In genomic region chr7:100109521-100110163, GRCh38 we compare ENCODE assay signal across 15 cellular contexts. TPM values are rescaled to one million over a fixed set of nuclear protein-coding genes. Genes with fewer than 3 reads are reported as not detected.
A peak's percentile ranks its signal among the peaks of the same experiment; 100 is the strongest.
DNase-seq lines count a peak whose midpoint lies in the region; TF ChIP-seq lines count a peak whose summit lies in the region.
"Had no signal": no experiment of that assay in that cellular context is flagged by ENCODE, and none has a peak within 500 bp of the region (broad histone marks: within the 10 kb centered on the region; RNA-seq: fewer than 3 reads in every experiment).

No MANE protein-coding gene starts in this region.

- no peaks in the 10 kb centered on the region for H3K27me3 ChIP-seq in A673 (replicated peaks; ENCODE audit: insufficient read depth, low read depth, low read length, poor library complexity)
- H3K27me3 ChIP-seq in Loucy (ENCODE audit: insufficient read depth, low read length, poor library complexity, severe bottlenecking) = no peaks in the 10 kb centered on the region
- H3K27me3 ChIP-seq: gastroesophageal sphincter, pancreas had no signal

- no peaks in the 10 kb centered on the region for H4K20me1 ChIP-seq in Loucy (ENCODE audit: insufficient read depth, low read length, poor library complexity, severe bottlenecking)

- H3K9me2 ChIP-seq in Loucy (replicated peaks; ENCODE audit: low read depth, low read length) = no peaks in the 10 kb centered on the region

- BruUV-seq in A673 (replicated peaks; lab: Mats Ljungman, UMichigan) = no TSS peak

- 0 out of 2 replicates have a peak, but pooled peaks have one; percentile 19 for TF ChIP-seq CTCF in A673 (conservative IDR thresholded peaks at IDR 0.05; ENCODE audit: low read depth, low read length)
- peak; percentile 36; the same call in 1 of the 2 replicates for TF ChIP-seq CTCF in Loucy (conservative IDR thresholded peaks at IDR 0.05; ENCODE audit: low read length)

- no peak overlapping the region for H3K27ac Mint-ChIP-seq in immature natural killer cell

- no peaks in the 10 kb centered on the region for H3F3A ChIP-seq in Loucy (ENCODE audit: low read depth)

- POLR2A ChIA-PET in A673 (lab: Charles Lee; ENCODE audit: low non-redundant PET) = no interaction called here

- no peak overlapping the region for H3K4me3 Mint-ChIP-seq in immature natural killer cell

- no peak overlapping the region for H3K27ac ChIP-seq in A673 (ENCODE audit: low read depth, low read length, poor library complexity, severe bottlenecking)
- H3K27ac ChIP-seq: gastroesophageal sphincter, pancreas had no signal

- no peak for DNase-seq in A673 (ENCODE audit: low spot score)
- peak; percentile 28 for DNase-seq in dermis blood vessel endothelial cell
- no peak for DNase-seq in DMS153 (lab: John Stamatoyannopoulos, UW)
- DNase-seq in activated CD4-positive, alpha-beta T cell treated with anti-CD3 and anti-CD28 coated beads for 4 hours = no peak
- DNase-seq in immature natural killer cell = no peak
- DNase-seq: activated CD4-positive, CD25-positive, alpha-beta regulatory T cell treated with anti-CD3 and anti-CD28 coated beads, Interleukin-2, amount 50 U/mL, for 72 hours; activated effector memory CD4-positive, alpha-beta T cell treated with Interleukin-2 at 50 U/mL for 16 hours; NCI-H1436; pancreas; Right ventricle myocardium superior; stimulated activated CD4-positive, alpha-beta T cell treated with anti-CD3 and anti-CD28 coated beads, Interleukin-2, amount 100 ng/mL, for 48 hours; substantia nigra; T-helper 2 cell had no signal

- H3K4me1 ChIP-seq in A673 (ENCODE audit: insufficient read depth, low read length, poor library complexity, severe bottlenecking) (no peaks in the 10 kb centered on the region), Loucy (ENCODE audit: insufficient read depth, low read length, poor library complexity, severe bottlenecking) (no peaks in the 10 kb centered on the region)
- H3K4me1 ChIP-seq: gastroesophageal sphincter, pancreas had no signal

- no peak overlapping the region for H3K9ac ChIP-seq in Loucy (ENCODE audit: low read depth, low read length, poor library complexity, severe bottlenecking)

- no peak overlapping the region for H3K4me3 ChIP-seq in A673 (ENCODE audit: low read depth, low read length, poor library complexity, severe bottlenecking)
- H3K4me3 ChIP-seq in Loucy (ENCODE audit: low read length, poor library complexity, severe bottlenecking) = no peak overlapping the region
- H3K4me3 ChIP-seq: gastroesophageal sphincter, pancreas had no signal

- intact Hi-C loops in A673 (cut with micrococcal nuclease; ENCODE audit: unreplicated experiment) = no loop called here

- no peaks in the 10 kb centered on the region for H3K79me2 ChIP-seq in Loucy (ENCODE audit: insufficient read depth, low read length)

- H3K36me3 Mint-ChIP-seq in immature natural killer cell = peaks cover 0 to 31% (median 5%) of the 10 kb centered on the region in 3 donors

- H3K4me1 Mint-ChIP-seq in immature natural killer cell = peaks cover 0 to 2% of the 10 kb centered on the region in 2 donors

- CTCF ChIA-PET in A673 (lab: Charles Lee) = no interaction called here

- H3K27me3 Mint-ChIP-seq in immature natural killer cell (ENCODE audit: low read depth in 3 of 3) = no peaks in the 10 kb centered on the region

- H3K9me3 ChIP-seq in A673 (ENCODE audit: low read depth, low read length, poor library complexity, severe bottlenecking) (no peaks in the 10 kb centered on the region), Loucy (ENCODE audit: insufficient read depth, low read depth, low read length) (no peaks in the 10 kb centered on the region)
- H3K9me3 ChIP-seq: gastroesophageal sphincter, pancreas had no signal

- H3K36me3 ChIP-seq in A673 (ENCODE audit: insufficient read depth, low read length, poor library complexity, severe bottlenecking) = peaks cover 66% of the 10 kb centered on the region
- peaks cover 19% of the 10 kb centered on the region; the same call in 1 of the 2 replicates for H3K36me3 ChIP-seq in Loucy (ENCODE audit: insufficient read depth, low read length)

- no peak overlapping the region for H3K4me2 ChIP-seq in Loucy (ENCODE audit: low read depth, low read length, poor library complexity, severe bottlenecking)

- H2AFZ ChIP-seq in Loucy (ENCODE audit: low read length) = no peak overlapping the region

- no peaks in the 10 kb centered on the region for H3K9me3 Mint-ChIP-seq in immature natural killer cell

RNA-seq across cellular contexts. Expression of gene AP4M1, which starts 8.2 kb away (rescaled TPM):
- total RNA-seq in A673 (2021) (24.0 and 25.1 TPM in 2 replicates), dermis blood vessel endothelial cell (16.8 and 24.3 TPM in 2 replicates)
- 10 to 100 TPM in 1 of 3 donors, 1 to 10 TPM in 2; 7.1 to 12.9 (median 8.8) TPM for polyA plus RNA-seq in immature natural killer cell

RNA-seq across cellular contexts. Expression of gene MCM7, which starts 8.4 kb away (rescaled TPM):
- 399 and 418 TPM in 2 replicates for total RNA-seq in A673 (2021)
- 63.3 and 138 TPM in 2 replicates for total RNA-seq in dermis blood vessel endothelial cell
- 10 to 100 TPM; 40.3 to 59.0 (median 54.4) TPM for polyA plus RNA-seq in immature natural killer cell

RNA-seq across cellular contexts. Expression of gene TAF6, which starts 9.5 kb away (rescaled TPM):
- total RNA-seq in A673 (2021) = 97.3 and 98.8 TPM in 2 replicates
- total RNA-seq in dermis blood vessel endothelial cell = 37.1 and 78.6 TPM in 2 replicates
- polyA plus RNA-seq in immature natural killer cell = 10 to 100 TPM; 15.3 to 34.8 (median 17.3) TPM

RNA-seq across cellular contexts. Expression of gene CNPY4, which starts 9.8 kb away (rescaled TPM):
- total RNA-seq in A673 (2021) (20.2 and 22.2 TPM in 2 replicates), dermis blood vessel endothelial cell (31.2 and 39.5 TPM in 2 replicates)
- 10 to 100 TPM; 14.2 to 18.5 (median 17.7) TPM for polyA plus RNA-seq in immature natural killer cell

RNA-seq across cellular contexts. Expression of gene MBLAC1, which starts 17.1 kb away (rescaled TPM):
- 3.0 and 3.1 TPM in 2 replicates for total RNA-seq in A673 (2021)
- 2.4 and 3.7 TPM in 2 replicates for total RNA-seq in dermis blood vessel endothelial cell
- polyA plus RNA-seq in immature natural killer cell = 1 to 10 TPM; 2.2 to 2.6 (median 2.4) TPM
